Comparison of ENCODE assay signal across 8 cellular contexts in genomic region chr2:44167908-44168683, GRCh38. TPM values are rescaled to one million over a fixed set of nuclear protein-coding genes. Genes with fewer than 3 reads are reported as not detected.
DNase-seq lines count a peak whose midpoint lies in the region; ATAC-seq and TF ChIP-seq lines count a peak whose summit lies in the region.

No MANE protein-coding gene starts in this region.

- H3K36me3 ChIP-seq in ascending aorta, result no peaks in the 10 kb centered on the region
- no peaks in the 10 kb centered on the region for H3K36me3 ChIP-seq in right atrium auricular region
- no peaks in the 10 kb centered on the region for H3K36me3 ChIP-seq in prostate gland
- H3K36me3 ChIP-seq in urinary bladder (ENCODE audit: insufficient read depth), result no peaks in the 10 kb centered on the region

- H3K27me3 Mint-ChIP-seq in T-helper 2 cell treated with Interferon-gamma antibody and Interleukin-4, amounts not matched to agents 5 μg/mL and 100 μg/mL, for 36 hours (ENCODE audit: low read depth), result no peaks in the 10 kb centered on the region

- peak overlapping the region; percentile 98 for H3K27ac Mint-ChIP-seq in T-helper 2 cell treated with Interferon-gamma antibody and Interleukin-4, amounts not matched to agents 5 μg/mL and 100 μg/mL, for 36 hours

- H3K27ac ChIP-seq in ascending aorta, result peak overlapping the region; percentile 95 to 98
- peak overlapping the region; percentile 95 to 96 for H3K27ac ChIP-seq in right atrium auricular region
- H3K27ac ChIP-seq in prostate gland, result peak overlapping the region; percentile 96
- peak overlapping the region; percentile 83 for H3K27ac ChIP-seq in urinary bladder (ENCODE audit: low read depth)

- intact Hi-C loops in ascending aorta (cut with DNase I) (loop anchor here (1.0 to 10.0 kb wide), 7 partner anchors 31 to 839 kb away; partner anchors contain the start of genes CAMKMT, PREPL and SIX2), prostate gland (cut with DNase I) (loop anchor here (5.0 kb wide), 1 partner anchor 81 kb away; no protein-coding TSS in a partner anchor)

- peak; percentile 100 for DNase-seq in NCI-H187 (lab: John Stamatoyannopoulos, UW)
- peak; percentile 98 for DNase-seq in T-helper 2 cell treated with Interferon-gamma antibody and Interleukin-4, amounts not matched to agents 5 μg/mL and 100 μg/mL, for 36 hours (ENCODE audit: low spot score)
- peak; percentile 99 to 100 for DNase-seq in ascending aorta (ENCODE audit: low spot score in 2 of 2)
- peak; percentile 100 for DNase-seq in right atrium auricular region (ENCODE audit: low spot score)
- DNase-seq in prostate gland (ENCODE audit: low spot score), result peak; percentile 100

- peak overlapping the region; percentile 57 to 76 for H3K4me3 ChIP-seq in ascending aorta
- H3K4me3 ChIP-seq in right atrium auricular region, result peak overlapping the region; percentile 51 to 52
- H3K4me3 ChIP-seq in prostate gland, result peak overlapping the region; percentile 43 to 49
- H3K4me3 ChIP-seq in urinary bladder (ENCODE audit: low read depth, low read length), result peak overlapping the region; percentile 28

- peaks cover 30% of the 10 kb centered on the region for H3K4me1 Mint-ChIP-seq in T-helper 2 cell treated with Interferon-gamma antibody and Interleukin-4, amounts not matched to agents 5 μg/mL and 100 μg/mL, for 36 hours (ENCODE audit: low read depth)

- peak overlapping the region; percentile 96 for H3K4me3 Mint-ChIP-seq in T-helper 2 cell treated with Interferon-gamma antibody and Interleukin-4, amounts not matched to agents 5 μg/mL and 100 μg/mL, for 36 hours

- peak; percentile 67 for ATAC-seq in GM18499 (IDR thresholded peaks at IDR 0.05; ENCODE audit: insufficient read depth, unreplicated experiment)
- peak; percentile 80 for ATAC-seq in HG02943 (IDR thresholded peaks at IDR 0.05; ENCODE audit: low read depth, unreplicated experiment)

- H3K4me1 ChIP-seq in ascending aorta (peaks cover 0 to 16% of the 10 kb centered on the region in 2 donors), right atrium auricular region (peaks cover 0 to 25% of the 10 kb centered on the region in 2 donors), prostate gland (replicated peaks) (no peaks in the 10 kb centered on the region), urinary bladder (ENCODE audit: insufficient read depth) (no peaks in the 10 kb centered on the region)

- TF ChIP-seq POLR2A in prostate gland (IDR thresholded peaks at IDR 0.05), result peak; percentile 44

- TF ChIP-seq CTCF in ascending aorta (IDR thresholded peaks at IDR 0.05) (no peak), right atrium auricular region (IDR thresholded peaks at IDR 0.05) (no peak), prostate gland (IDR thresholded peaks at IDR 0.05) (peak in 2 of 4 experiments; percentile 27 to 34)

- 0% methylated on average over 46 of the region's 46 CpGs for WGBS in prostate gland
- under 1% methylated on average over 46 of the region's 46 CpGs for WGBS in urinary bladder

- H3K36me3 Mint-ChIP-seq in T-helper 2 cell treated with Interferon-gamma antibody and Interleukin-4, amounts not matched to agents 5 μg/mL and 100 μg/mL, for 36 hours (ENCODE audit: low read depth), result peaks cover 23% of the 10 kb centered on the region

- H3K9me3 ChIP-seq in ascending aorta (no peaks in the 10 kb centered on the region), right atrium auricular region (peaks cover 0 to 6% of the 10 kb centered on the region in 2 donors), prostate gland (no peaks in the 10 kb centered on the region)

- peaks cover 12% of the 10 kb centered on the region for H3K9me3 Mint-ChIP-seq in T-helper 2 cell treated with Interferon-gamma antibody and Interleukin-4, amounts not matched to agents 5 μg/mL and 100 μg/mL, for 36 hours

- H3K27me3 ChIP-seq in ascending aorta (no peaks in the 10 kb centered on the region), right atrium auricular region (no peaks in the 10 kb centered on the region), prostate gland (replicated peaks; ENCODE audit: insufficient read depth) (no peaks in the 10 kb centered on the region)

RNA-seq across cellular contexts. Expression of gene PPM1B, which starts 0.6 kb away (rescaled TPM):
- total RNA-seq in ascending aorta (27.9 TPM), right atrium auricular region (10 to 100 TPM; 21.4 to 38.6 TPM), prostate gland (10 to 100 TPM; 59.9 to 65.4 TPM), urinary bladder (67.3 TPM)
- 35.9 TPM for polyA plus RNA-seq in urinary bladder

Comparison
In these comparisons a context has a peak if more than half of its experiments do, and no peak if none do; other contexts are left out.
1. Peak in every context shown above with its lines: DNase-seq, ATAC-seq, H3K4me3 ChIP-seq and H3K27ac ChIP-seq.